8 cellular contexts compared by ENCODE assay signal in the genomic region with DNA sequence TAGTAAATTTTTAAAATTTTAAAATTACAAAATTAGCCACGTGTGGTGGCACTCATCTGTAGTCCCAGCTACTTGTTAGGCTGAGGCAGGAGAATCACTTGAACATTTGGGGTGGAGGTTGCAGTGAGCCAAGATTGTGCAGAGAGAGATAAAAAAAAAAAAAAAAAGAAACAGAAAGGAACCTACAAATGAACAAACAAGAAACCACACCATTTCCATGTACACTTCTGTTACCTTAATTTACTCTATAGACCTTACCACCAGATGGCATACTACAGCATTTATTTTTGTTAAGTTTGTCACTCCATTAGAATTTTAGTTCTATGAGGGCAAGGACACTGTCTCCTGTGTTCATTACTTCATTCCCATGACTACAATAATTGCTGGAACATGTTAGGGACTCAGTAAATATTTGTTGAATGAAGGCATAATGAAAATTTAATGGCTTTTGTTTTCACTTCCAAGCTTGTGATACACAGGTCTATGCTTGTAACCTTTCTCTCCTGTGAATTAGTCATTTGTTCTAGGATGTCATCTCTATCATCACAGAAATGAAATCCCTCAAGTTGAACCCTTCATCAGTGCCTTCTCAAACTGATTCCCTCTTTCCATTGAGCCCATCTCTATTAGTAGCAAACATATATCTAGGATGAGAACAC.
DNase-seq lines count a peak whose midpoint lies in the region; ATAC-seq, FAIRE-seq and TF ChIP-seq lines count a peak whose summit lies in the region.

No MANE protein-coding gene starts in this region.

- H3K27me3 ChIP-seq in GM12878 (replicated peaks in 1 of 2; ENCODE audit: control insufficient read depth in 2 of 2, insufficient read depth in 2 of 2, low read length in 1 of 2) (no peaks in the 10 kb centered on the region), neural cell (ENCODE audit: insufficient read depth, low read depth, low read length) (no peaks in the 10 kb centered on the region), vagina (no peaks in the 10 kb centered on the region)

- ATAC-seq in GM12878 = peak; percentile 81

- FAIRE-seq in GM12878 (lab: Jason Lieb, UNC) = peak; percentile 71

- CTCF ChIA-PET in GM12878 (lab: Yijun Ruan, JAX) = interaction anchor here (0.6 to 4.9 kb wide), 13 partner anchors 8 to 171 kb away, joined by 3 to 28 read pairs (median 6); no protein-coding TSS in a partner anchor

- POLR2A ChIA-PET in GM12878 (lab: Charles Lee) = no interaction called here

- TF ChIP-seq RAD21 in GM12878 (IDR thresholded peaks at IDR 0.05; ENCODE audit: insufficient read depth, low read depth, low read length) = 0 out of 2 replicates have a peak, but pooled peaks have one; percentile 3
- peak; percentile 10 for TF ChIP-seq RAD21 in neural cell (conservative IDR thresholded peaks at IDR 0.05)

- H3K4me1 ChIP-seq in GM12878 (ENCODE audit: control insufficient read depth, insufficient read depth, low read length) (no peaks in the 10 kb centered on the region), vagina (no peaks in the 10 kb centered on the region)

- H3K9me3 ChIP-seq in GM12878 (replicated peaks; ENCODE audit: control insufficient read depth, insufficient read depth, low read length) (peaks cover 4% of the 10 kb centered on the region; the same call in 2 of the 3 replicates), neural cell (ENCODE audit: low read length) (no peaks in the 10 kb centered on the region), vagina (no peaks in the 10 kb centered on the region)

- no TSS peak for BruUV-seq in GM12878 (replicated peaks; lab: Mats Ljungman, UMichigan)

- TF ChIP-seq EP300 in GM12878 (IDR thresholded peaks at IDR 0.05; ENCODE audit: borderline replicate concordance in 1 of 2, control insufficient read depth in 1 of 2, low read depth in 2 of 2, low read length in 2 of 2) (no peak), neural cell (conservative IDR thresholded peaks at IDR 0.05; ENCODE audit: poor library complexity, severe bottlenecking) (no peak)

- TF ChIP-seq CTCF in AG09319 (IDR thresholded peaks at IDR 0.05; ENCODE audit: low read depth, low read length) (peak; percentile 28), GM13977 (IDR thresholded peaks at IDR 0.05; ENCODE audit: extremely low read depth, insufficient read depth, missing control alignments) (peak; percentile 48), GM12878 (IDR thresholded peaks at IDR 0.05 in 2 of 3, conservative IDR thresholded peaks at IDR 0.05 in 1 of 3; ENCODE audit: control insufficient read depth in 2 of 3, extremely low read depth in 1 of 3, insufficient read depth in 1 of 3, low read depth in 3 of 3, low read length in 3 of 3) (peak in 1 of 3 experiments; percentile 43; a peak in 3 of 6 replicates), neural cell (IDR thresholded peaks at IDR 0.05; ENCODE audit: poor library complexity, severe bottlenecking) (peak; percentile 22), vagina (IDR thresholded peaks at IDR 0.05) (no peak)

- no peaks in the 10 kb centered on the region for H3K9me2 ChIP-seq in neural cell (ENCODE audit: insufficient read depth, low read length)

- H4K20me1 ChIP-seq in GM12878 (ENCODE audit: control insufficient read depth, insufficient read depth) = no peaks in the 10 kb centered on the region
- H4K20me1 ChIP-seq in neural cell (ENCODE audit: insufficient read depth) = no peaks in the 10 kb centered on the region

- TF ChIP-seq POLR2A in GM12878 (IDR thresholded peaks at IDR 0.05; ENCODE audit: low read depth, low read length) (no peak), vagina (IDR thresholded peaks at IDR 0.05) (no peak)

- RAD21 ChIA-PET in GM12878 (lab: Charles Lee; ENCODE audit: unreplicated experiment) = interaction anchor here (0.7 to 2.1 kb wide), 2 partner anchors 25 to 54 kb away, joined by 4 to 8 read pairs; no protein-coding TSS in a partner anchor

- DNase-seq in AG09319 (ENCODE audit: extremely low read depth, low read depth) = no peak
- DNase-seq in GM13977 (ENCODE audit: low spot score) = no peak
- DNase-seq in KBM-7 = peak; percentile 55
- DNase-seq in GM12878 (ENCODE audit: low read depth, low spot score) = no peak
- DNase-seq in NCI-H1436 (lab: John Stamatoyannopoulos, UW) = no peak
- no peak for DNase-seq in GM19238 (ENCODE audit: insufficient read length, low spot score)
- no peak for DNase-seq in vagina (ENCODE audit: extremely low spot score in 2 of 2)

- intact Hi-C loops in GM12878 (cut with micrococcal nuclease; ENCODE audit: unreplicated experiment) (no loop called here), vagina (cut with DNase I) (no loop called here)

- H3F3A ChIP-seq in neural cell (ENCODE audit: insufficient read depth, low read length, poor library complexity, severe bottlenecking) = no peaks in the 10 kb centered on the region

- H3K36me3 ChIP-seq in GM12878 (ENCODE audit: control insufficient read depth in 2 of 2, insufficient read depth in 2 of 2, low read length in 1 of 2) (peaks cover 0 to 11% of the 10 kb centered on the region in 2 experiments; a peak in 3 of 4 replicates), neural cell (ENCODE audit: insufficient read depth, low read length) (no peaks in the 10 kb centered on the region), vagina (no peaks in the 10 kb centered on the region)

- no peak overlapping the region for H3K4me2 ChIP-seq in GM12878 (ENCODE audit: control insufficient read depth, insufficient read depth)
- no peak overlapping the region for H3K4me2 ChIP-seq in neural cell (ENCODE audit: low read length)

- no peak overlapping the region for H3K27ac ChIP-seq in GM12878 (ENCODE audit: control insufficient read depth, insufficient read depth)
- no peak overlapping the region for H3K27ac ChIP-seq in neural cell (ENCODE audit: low read length)
- no peak overlapping the region for H3K27ac ChIP-seq in vagina

- H3K9ac ChIP-seq in GM12878 (ENCODE audit: control insufficient read depth, insufficient read depth, low read length) (no peak overlapping the region), neural cell (ENCODE audit: low read length) (no peak overlapping the region)

- H3K79me2 ChIP-seq in GM12878 (ENCODE audit: control insufficient read depth, insufficient read depth, low read length) (no peaks in the 10 kb centered on the region), neural cell (replicated peaks; ENCODE audit: insufficient read depth, low read length) (no peaks in the 10 kb centered on the region)

- in situ Hi-C loops in GM13977 (cut with MboI; ENCODE audit: low pct_unique_long_range_greater_than_20kb, low sequenced_read_pairs, unreplicated experiment) = loop anchor here (25.0 kb wide), 1 partner anchor 93 kb away; no protein-coding TSS in a partner anchor
- in situ Hi-C loops in KBM-7 (cut with MboI; ENCODE audit: low pct_unique_long_range_greater_than_20kb, low sequenced_read_pairs) = no loop called here
- in situ Hi-C loops in GM12878 (cut with MboI) = no loop called here

- SMC1A ChIA-PET in GM12878 (lab: Charles Lee; ENCODE audit: uncharacterized antibody, unreplicated experiment) = interaction anchor here (1.0 to 2.8 kb wide), 7 partner anchors 10 to 95 kb away, joined by 3 to 20 read pairs (median 4); no protein-coding TSS in a partner anchor

- H2AFZ ChIP-seq in GM12878 (ENCODE audit: control insufficient read depth, low read depth, low read length) (no peak overlapping the region), neural cell (ENCODE audit: low read depth, low read length) (no peak overlapping the region)

- H3K4me3 ChIP-seq in GM12878 (no peak overlapping the region), neural cell (ENCODE audit: low read length) (no peak overlapping the region), vagina (no peak overlapping the region)

- 53% methylated on average over 1 of the region's 1 CpG for WGBS in GM12878 (ENCODE audit: insufficient coverage, insufficient replicate concordance, low lambda C conversion rate, missing lambda C conversion rate)

TF ChIP-seq in GM12878, 131 proteins besides CTCF, POLR2A, EP300 and RAD21 (continues in another document):
- TF ChIP-seq GABPA (IDR thresholded peaks at IDR 0.05; ENCODE audit: low read depth) = no peak
- peak; percentile 62 for TF ChIP-seq ZNF384 (IDR thresholded peaks at IDR 0.05; ENCODE audit: borderline replicate concordance, low read depth, low read length)
- no peak for TF ChIP-seq BCL3 (IDR thresholded peaks at IDR 0.05; ENCODE audit: borderline replicate concordance, insufficient read depth, low read depth, low read length, poor library complexity, severe bottlenecking)
- no peak for TF ChIP-seq SIX5 (IDR thresholded peaks at IDR 0.05; ENCODE audit: low read depth, low read length, severe bottlenecking)
- no peak for TF ChIP-seq PML (IDR thresholded peaks at IDR 0.05; ENCODE audit: low read length)
- TF ChIP-seq SMC3 (IDR thresholded peaks at IDR 0.05; ENCODE audit: borderline replicate concordance, low read length) = peak; percentile 36; the same call in 1 of the 2 replicates

TF ChIP-seq in neural cell, 6 proteins besides CTCF, POLR2A, EP300 and RAD21:
- TF ChIP-seq MXI1 (conservative IDR thresholded peaks at IDR 0.05; ENCODE audit: poor library complexity, severe bottlenecking) (no peak), SMC3 (conservative IDR thresholded peaks at IDR 0.05; ENCODE audit: poor library complexity) (peak; percentile 28)

Comparison
In these comparisons a context has a peak if more than half of its experiments do, and no peak if none do; other contexts are left out.
1. CTCF ChIP-seq: peak in AG09319 (single experiment), GM13977 (single experiment) and neural cell (single experiment); none in vagina (0 of 3).